In the genomic region with DNA sequence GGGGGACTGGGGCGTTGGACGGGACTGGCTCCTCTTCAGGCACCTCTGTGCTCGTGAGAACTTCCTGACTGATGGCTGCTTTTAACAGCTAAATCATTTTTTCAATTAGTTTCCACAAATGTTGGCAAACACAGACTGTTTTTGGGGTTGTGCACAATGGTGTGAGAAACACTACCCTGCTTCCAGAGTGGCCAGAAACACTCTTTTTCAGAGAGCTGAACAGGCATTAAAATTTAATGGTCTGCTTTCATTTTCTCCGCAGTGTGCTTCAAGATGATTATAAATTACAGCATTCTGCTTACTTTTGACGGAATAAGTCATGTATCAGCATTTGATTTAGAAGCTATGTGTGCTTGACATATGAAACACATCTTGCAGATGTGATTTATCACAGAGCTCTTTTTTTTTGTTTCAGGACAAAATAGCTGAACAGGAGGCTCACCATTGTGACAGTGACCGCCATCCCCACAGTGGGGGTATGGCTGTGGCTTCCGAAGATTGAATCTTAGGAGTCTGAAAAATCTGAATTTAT, we compare ENCODE assay signal across 10 cellular contexts.
DNase-seq lines count a peak whose midpoint lies in the region; ATAC-seq and TF ChIP-seq lines count a peak whose summit lies in the region.
"Had no signal": no experiment of that assay in that cellular context is flagged by ENCODE, and none has a peak within 500 bp of the region (broad histone marks: within the 10 kb centered on the region; RNA-seq: fewer than 3 reads in every experiment).

No MANE protein-coding gene starts in this region.

- H3K4me3 ChIP-seq in GM08714 (ENCODE audit: low read length) (peak overlapping the region; percentile 13; the same call in 1 of the 2 replicates), Peyer's patch (peak overlapping the region in 3 of 4 donors; percentile 14 to 29 (median 22)), fibroblast of villous mesenchyme (ENCODE audit: low read depth, low read length) (peak overlapping the region; percentile 43), psoas muscle (peak overlapping the region; percentile 41)

- peaks cover 0 to 13% (median 0%) of the 10 kb centered on the region in 4 donors for H3K4me1 ChIP-seq in Peyer's patch
- peaks cover 19% of the 10 kb centered on the region for H3K4me1 ChIP-seq in psoas muscle

- TF ChIP-seq CTCF in Peyer's patch (IDR thresholded peaks at IDR 0.05) (no peak), fibroblast of villous mesenchyme (IDR thresholded peaks at IDR 0.05; ENCODE audit: insufficient read depth, low read depth, low read length) (no peak), psoas muscle (IDR thresholded peaks at IDR 0.05) (no peak)

- H3K36me3 ChIP-seq in Peyer's patch (no peaks in the 10 kb centered on the region), psoas muscle (ENCODE audit: insufficient read depth in 1 of 2, low read depth in 1 of 2) (no peaks in the 10 kb centered on the region)

- DNase-seq in Peyer's patch (no peak), fibroblast of villous mesenchyme (ENCODE audit: low read depth) (peak; percentile 5), psoas muscle (no peak), NCI-H510A (lab: John Stamatoyannopoulos, UW) (no peak)
- DNase-seq: activated effector memory CD4-positive, alpha-beta T cell treated with Interleukin-2 at 50 U/mL for 16 hours had no signal

- ATAC-seq in psoas muscle, result no peak
- no peak for ATAC-seq in HG02885 (IDR thresholded peaks at IDR 0.05; ENCODE audit: poor library complexity, unreplicated experiment)
- ATAC-seq in GM21526 (IDR thresholded peaks at IDR 0.05; ENCODE audit: low FRiP score, unreplicated experiment), result no peak
- no peak for ATAC-seq in HG02870 (IDR thresholded peaks at IDR 0.05; ENCODE audit: unreplicated experiment)

- 62 to 67% (median 64%) methylated on average over 7 of the region's 7 CpGs for WGBS in psoas muscle, 3 donors

- no peaks in the 10 kb centered on the region for H3K27me3 ChIP-seq in Peyer's patch
- H3K27me3 ChIP-seq in psoas muscle (ENCODE audit: insufficient read depth in 3 of 3, low read length in 2 of 3), result no peaks in the 10 kb centered on the region

- H3K9me3 ChIP-seq in Peyer's patch (no peaks in the 10 kb centered on the region), psoas muscle (no peaks in the 10 kb centered on the region)

- intact Hi-C loops in psoas muscle (cut with DNase I), result no loop called here

- no peak for TF ChIP-seq POLR2A in Peyer's patch (IDR thresholded peaks at IDR 0.05)

- H3K27ac ChIP-seq in Peyer's patch, result no peak overlapping the region
- H3K27ac ChIP-seq in psoas muscle, result no peak overlapping the region
- H3K27ac ChIP-seq: KMS-11 had no signal
